ENCODE assay signal across 8 cellular contexts in the genomic region with DNA sequence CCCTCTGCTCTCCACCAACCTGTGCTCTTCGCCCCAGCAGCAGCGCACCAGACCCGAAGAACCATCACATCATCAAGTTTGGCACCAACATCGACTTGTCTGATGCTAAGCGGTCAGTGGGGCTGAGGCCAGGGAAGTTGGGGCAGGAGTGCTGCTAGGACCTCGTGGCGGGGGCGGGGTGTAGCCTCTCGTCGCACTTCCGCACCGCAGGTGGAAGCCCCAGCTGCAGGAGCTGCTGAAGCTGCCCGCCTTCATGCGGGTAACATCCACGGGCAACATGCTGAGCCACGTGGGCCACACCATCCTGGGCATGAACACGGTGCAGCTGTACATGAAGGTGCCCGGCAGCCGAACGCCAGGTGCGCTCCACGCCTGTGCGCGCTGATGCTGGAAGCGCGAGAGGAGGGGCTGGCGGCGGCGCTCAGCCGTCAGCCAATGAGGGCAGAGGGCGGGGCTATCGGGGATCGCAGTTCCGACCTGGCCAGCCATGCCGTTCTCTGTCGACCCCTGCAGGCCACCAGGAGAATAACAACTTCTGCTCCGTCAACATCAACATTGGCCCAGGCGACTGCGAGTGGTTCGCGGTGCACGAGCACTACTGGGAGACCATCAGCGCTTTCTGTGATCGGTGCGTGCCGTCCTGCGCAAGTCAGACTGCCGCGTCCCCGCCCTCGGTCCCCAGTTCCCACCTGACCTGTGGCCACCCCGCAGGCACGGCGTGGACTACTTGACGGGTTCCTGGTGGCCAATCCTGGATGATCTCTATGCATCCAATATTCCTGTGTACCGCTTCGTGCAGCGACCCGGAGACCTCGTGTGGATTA. TPM values are rescaled to one million over a fixed set of nuclear protein-coding genes. Genes with fewer than 3 reads are reported as not detected.
DNase-seq lines count a peak whose midpoint lies in the region; ATAC-seq and TF ChIP-seq lines count a peak whose summit lies in the region.

No MANE protein-coding gene starts in this region.

- no peak for DNase-seq in AG09319 (ENCODE audit: extremely low read depth, low read depth)
- peak; percentile 85 for DNase-seq in NCI-H2227 (lab: John Stamatoyannopoulos, UW; ENCODE audit: unreplicated experiment)
- peak; percentile 98 for DNase-seq in activated CD4-positive, alpha-beta T cell treated with anti-CD3 and anti-CD28 coated beads, Interleukin-2, amount 10 ng/mL, durations not matched to agents 24 days and 14 days
- peak; percentile 91 to 95 for DNase-seq in left colon
- peak; percentile 93 to 94 for DNase-seq in stimulated activated CD4-positive, alpha-beta T cell treated with anti-CD3 and anti-CD28 coated beads, Interleukin-2, amount 100 ng/mL, for 48 hours

- H3K4me3 Mint-ChIP-seq in activated CD4-positive, alpha-beta T cell treated with anti-CD3 and anti-CD28 coated beads, Interleukin-2, amount 10 ng/mL, durations not matched to agents 24 days and 14 days: peak overlapping the region; percentile 72

- intact Hi-C loops in activated CD4-positive, alpha-beta T cell treated with anti-CD3 and anti-CD28 coated beads, Interleukin-2, amount 10 ng/mL, durations not matched to agents 24 days and 14 days (cut with micrococcal nuclease): loop anchor here (1.0 to 10.0 kb wide), 4 partner anchors 9 to 107 kb away; partner anchors contain the start of gene KDM6B
- intact Hi-C loops in left colon (cut with DNase I, micrococcal nuclease): loop anchor here in 1 of 2 donors (5.0 kb wide), 1 partner anchor 109 kb away; no protein-coding TSS in a partner anchor

- H3K27ac Mint-ChIP-seq in activated CD4-positive, alpha-beta T cell treated with anti-CD3 and anti-CD28 coated beads, Interleukin-2, amount 10 ng/mL, durations not matched to agents 24 days and 14 days: peak overlapping the region; percentile 56

- TF ChIP-seq CTCF in AG09319 (IDR thresholded peaks at IDR 0.05; ENCODE audit: low read depth, low read length): peak; percentile 91

- ATAC-seq in GM18868 (IDR thresholded peaks at IDR 0.05; ENCODE audit: unreplicated experiment) (peak; percentile 65), HG03108 (IDR thresholded peaks at IDR 0.05; ENCODE audit: unreplicated experiment) (peak; percentile 75), left colon (peak; percentile 78)

- peak overlapping the region; percentile 82 for H3K27ac ChIP-seq in cingulate gyrus (ENCODE audit: low read depth, low read length)

- peaks cover 29% of the 10 kb centered on the region for H3K4me1 Mint-ChIP-seq in activated CD4-positive, alpha-beta T cell treated with anti-CD3 and anti-CD28 coated beads, Interleukin-2, amount 10 ng/mL, durations not matched to agents 24 days and 14 days

- no peaks in the 10 kb centered on the region for H3K27me3 Mint-ChIP-seq in activated CD4-positive, alpha-beta T cell treated with anti-CD3 and anti-CD28 coated beads, Interleukin-2, amount 10 ng/mL, durations not matched to agents 24 days and 14 days

- no peaks in the 10 kb centered on the region for H3K9me3 Mint-ChIP-seq in activated CD4-positive, alpha-beta T cell treated with anti-CD3 and anti-CD28 coated beads, Interleukin-2, amount 10 ng/mL, durations not matched to agents 24 days and 14 days

- peaks cover 68% of the 10 kb centered on the region for H3K36me3 Mint-ChIP-seq in activated CD4-positive, alpha-beta T cell treated with anti-CD3 and anti-CD28 coated beads, Interleukin-2, amount 10 ng/mL, durations not matched to agents 24 days and 14 days (ENCODE audit: low read depth)

RNA-seq across cellular contexts. Expression of gene TMEM88, which starts 3.2 kb away (rescaled TPM):
- 6.1 and 7.1 TPM in 2 replicates for total RNA-seq in activated CD4-positive, alpha-beta T cell treated with anti-CD3 and anti-CD28 coated beads, Interleukin-2, amount 10 ng/mL, durations not matched to agents 24 days and 14 days
- total RNA-seq in left colon: 1 to 10 TPM; 3.8 to 6.1 TPM

RNA-seq across cellular contexts. Expression of gene NAA38, which starts 5.7 kb away (rescaled TPM):
- total RNA-seq in activated CD4-positive, alpha-beta T cell treated with anti-CD3 and anti-CD28 coated beads, Interleukin-2, amount 10 ng/mL, durations not matched to agents 24 days and 14 days: 45.2 and 47.5 TPM in 2 replicates
- 10 to 100 TPM; 49.7 to 83.0 TPM for total RNA-seq in left colon

RNA-seq across cellular contexts. Expression of gene CYB5D1, which starts 6.2 kb away (rescaled TPM):
- 12.7 and 14.0 TPM in 2 replicates for total RNA-seq in activated CD4-positive, alpha-beta T cell treated with anti-CD3 and anti-CD28 coated beads, Interleukin-2, amount 10 ng/mL, durations not matched to agents 24 days and 14 days
- total RNA-seq in left colon: 1 to 10 TPM; 8.3 to 9.0 TPM

RNA-seq across cellular contexts. Expression of gene KDM6B, which starts 17.6 kb away (rescaled TPM):
- 121 and 128 TPM in 2 replicates for total RNA-seq in activated CD4-positive, alpha-beta T cell treated with anti-CD3 and anti-CD28 coated beads, Interleukin-2, amount 10 ng/mL, durations not matched to agents 24 days and 14 days
- total RNA-seq in left colon: 10 to 100 TPM; 49.5 to 50.4 TPM

RNA-seq across cellular contexts. Expression of gene CHD3, which starts 36.9 kb away (rescaled TPM):
- total RNA-seq in activated CD4-positive, alpha-beta T cell treated with anti-CD3 and anti-CD28 coated beads, Interleukin-2, amount 10 ng/mL, durations not matched to agents 24 days and 14 days: 152 and 158 TPM in 2 replicates
- total RNA-seq in left colon: 10 to 100 TPM; 51.3 to 51.9 TPM
